ENCODE assay signal across 1 cellular context in genomic region chr16:89190150-89190958, GRCh38.
TF ChIP-seq lines count a peak whose summit lies in the region.

No MANE protein-coding gene starts in this region.

TF ChIP-seq in HepG2, 621 proteins besides CTCF, POLR2A, EP300 and RAD21 (continues in another document):
- no peak for TF ChIP-seq TCF7L2 (IDR thresholded peaks at IDR 0.05; ENCODE audit: low read depth, low read length)
- TF ChIP-seq ZSCAN22 (CRISPR knock-in tag; IDR thresholded peaks at IDR 0.05), result no peak; the same call in 1 of the 2 replicates
- TF ChIP-seq ZFYVE20 (CRISPR knock-in tag; IDR thresholded peaks at IDR 0.05; ENCODE audit: borderline replicate concordance, low read depth), result 0 out of 2 replicates have a peak, but pooled peaks have one; percentile 18
- TF ChIP-seq TFDP2 (CRISPR knock-in tag; IDR thresholded peaks at IDR 0.05), result peak; percentile 20; the same call in 1 of the 2 replicates
- TF ChIP-seq, protein P1, sequence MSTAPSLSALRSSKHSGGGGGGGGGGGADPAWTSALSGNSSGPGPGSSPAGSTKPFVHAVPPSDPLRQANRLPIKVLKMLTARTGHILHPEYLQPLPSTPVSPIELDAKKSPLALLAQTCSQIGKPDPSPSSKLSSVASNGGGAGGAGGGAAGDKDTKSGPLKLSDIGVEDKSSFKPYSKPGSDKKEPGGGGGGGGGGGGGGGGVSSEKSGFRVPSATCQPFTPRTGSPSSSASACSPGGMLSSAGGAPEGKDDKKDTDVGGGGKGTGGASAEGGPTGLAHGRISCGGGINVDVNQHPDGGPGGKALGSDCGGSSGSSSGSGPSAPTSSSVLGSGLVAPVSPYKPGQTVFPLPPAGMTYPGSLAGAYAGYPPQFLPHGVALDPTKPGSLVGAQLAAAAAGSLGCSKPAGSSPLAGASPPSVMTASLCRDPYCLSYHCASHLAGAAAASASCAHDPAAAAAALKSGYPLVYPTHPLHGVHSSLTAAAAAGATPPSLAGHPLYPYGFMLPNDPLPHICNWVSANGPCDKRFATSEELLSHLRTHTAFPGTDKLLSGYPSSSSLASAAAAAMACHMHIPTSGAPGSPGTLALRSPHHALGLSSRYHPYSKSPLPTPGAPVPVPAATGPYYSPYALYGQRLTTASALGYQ (CRISPR knock-in tag; IDR thresholded peaks at IDR 0.05), result no peak
- TF ChIP-seq ONECUT2 (CRISPR knock-in tag; IDR thresholded peaks at IDR 0.05), result no peak
- TF ChIP-seq BRD4 (CRISPR knock-in tag; IDR thresholded peaks at IDR 0.05), result no peak
- TF ChIP-seq NR2F2 (IDR thresholded peaks at IDR 0.05; ENCODE audit: borderline replicate concordance, low read depth), result no peak; the same call in 1 of the 2 replicates
- peak; percentile 65; the same call in 1 of the 2 replicates for TF ChIP-seq ZNF619 (CRISPR knock-in tag; IDR thresholded peaks at IDR 0.05)
- no peak for TF ChIP-seq MAZ (IDR thresholded peaks at IDR 0.05; ENCODE audit: borderline replicate concordance, low read depth, low read length)
- peak; percentile 55; the same call in 1 of the 2 replicates for TF ChIP-seq MAZ (CRISPR knock-in tag; IDR thresholded peaks at IDR 0.05; ENCODE audit: low read depth)
- TF ChIP-seq ZNF3 (CRISPR knock-in tag; IDR thresholded peaks at IDR 0.05), result no peak
- peak; percentile 89; the same call in 1 of the 2 replicates for TF ChIP-seq NRL (CRISPR knock-in tag; IDR thresholded peaks at IDR 0.05; ENCODE audit: borderline replicate concordance)
- TF ChIP-seq ZNF788 (CRISPR knock-in tag; IDR thresholded peaks at IDR 0.05; ENCODE audit: borderline replicate concordance), result peak; percentile 56; the same call in 1 of the 2 replicates
- TF ChIP-seq ZNF687 (CRISPR knock-in tag; IDR thresholded peaks at IDR 0.05), result peak; percentile 81
- 0 out of 2 replicates have a peak, but pooled peaks have one; percentile 8 for TF ChIP-seq MYNN (CRISPR knock-in tag; IDR thresholded peaks at IDR 0.05; ENCODE audit: low read depth)
- TF ChIP-seq DZIP1 (CRISPR knock-in tag; IDR thresholded peaks at IDR 0.05), result no peak
- TF ChIP-seq ZFX (CRISPR knock-in tag; IDR thresholded peaks at IDR 0.05; ENCODE audit: low read depth), result peak; percentile 62
- TF ChIP-seq, protein P2, sequence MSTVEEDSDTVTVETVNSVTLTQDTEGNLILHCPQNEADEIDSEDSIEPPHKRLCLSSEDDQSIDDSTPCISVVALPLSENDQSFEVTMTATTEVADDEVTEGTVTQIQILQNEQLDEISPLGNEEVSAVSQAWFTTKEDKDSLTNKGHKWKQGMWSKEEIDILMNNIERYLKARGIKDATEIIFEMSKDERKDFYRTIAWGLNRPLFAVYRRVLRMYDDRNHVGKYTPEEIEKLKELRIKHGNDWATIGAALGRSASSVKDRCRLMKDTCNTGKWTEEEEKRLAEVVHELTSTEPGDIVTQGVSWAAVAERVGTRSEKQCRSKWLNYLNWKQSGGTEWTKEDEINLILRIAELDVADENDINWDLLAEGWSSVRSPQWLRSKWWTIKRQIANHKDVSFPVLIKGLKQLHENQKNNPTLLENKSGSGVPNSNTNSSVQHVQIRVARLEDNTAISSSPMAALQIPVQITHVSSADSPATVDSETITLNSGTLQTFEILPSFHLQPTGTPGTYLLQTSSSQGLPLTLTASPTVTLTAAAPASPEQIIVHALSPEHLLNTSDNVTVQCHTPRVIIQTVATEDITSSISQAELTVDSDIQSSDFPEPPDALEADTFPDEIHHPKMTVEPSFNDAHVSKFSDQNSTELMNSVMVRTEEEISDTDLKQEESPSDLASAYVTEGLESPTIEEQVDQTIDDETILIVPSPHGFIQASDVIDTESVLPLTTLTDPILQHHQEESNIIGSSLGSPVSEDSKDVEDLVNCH (CRISPR knock-in tag; IDR thresholded peaks at IDR 0.05), result no peak
- TF ChIP-seq REL (CRISPR knock-in tag; conservative IDR thresholded peaks at IDR 0.05), result no peak
- peak; percentile 84; the same call in 1 of the 2 replicates for TF ChIP-seq ZNF546 (CRISPR knock-in tag; conservative IDR thresholded peaks at IDR 0.05)
- no peak for TF ChIP-seq U2AF1 (optimal IDR thresholded peaks at IDR 0.05; ENCODE audit: low read depth, low read length)
- TF ChIP-seq UBTF (CRISPR knock-in tag; IDR thresholded peaks at IDR 0.05), result peak; percentile 25; the same call in 1 of the 2 replicates
- peak; percentile 78; the same call in 1 of the 2 replicates for TF ChIP-seq ZIK1 (CRISPR knock-in tag; IDR thresholded peaks at IDR 0.05; ENCODE audit: borderline replicate concordance, low read depth)
- TF ChIP-seq TOPORS (CRISPR knock-in tag; IDR thresholded peaks at IDR 0.05), result peak; percentile 6
- TF ChIP-seq PHF8 (CRISPR knock-in tag; IDR thresholded peaks at IDR 0.05), result peak; percentile 29; the same call in 1 of the 2 replicates
- peak; percentile 42; the same call in 1 of the 2 replicates for TF ChIP-seq HDAC2 (CRISPR knock-in tag; IDR thresholded peaks at IDR 0.05)
- TF ChIP-seq NR3C1 (CRISPR knock-in tag; IDR thresholded peaks at IDR 0.05), result no peak
- TF ChIP-seq ZNF7 (CRISPR knock-in tag; IDR thresholded peaks at IDR 0.05), result peak; percentile 89
- TF ChIP-seq CREBL2 (CRISPR knock-in tag; IDR thresholded peaks at IDR 0.05; ENCODE audit: borderline replicate concordance), result no peak
- TF ChIP-seq, protein P3, sequence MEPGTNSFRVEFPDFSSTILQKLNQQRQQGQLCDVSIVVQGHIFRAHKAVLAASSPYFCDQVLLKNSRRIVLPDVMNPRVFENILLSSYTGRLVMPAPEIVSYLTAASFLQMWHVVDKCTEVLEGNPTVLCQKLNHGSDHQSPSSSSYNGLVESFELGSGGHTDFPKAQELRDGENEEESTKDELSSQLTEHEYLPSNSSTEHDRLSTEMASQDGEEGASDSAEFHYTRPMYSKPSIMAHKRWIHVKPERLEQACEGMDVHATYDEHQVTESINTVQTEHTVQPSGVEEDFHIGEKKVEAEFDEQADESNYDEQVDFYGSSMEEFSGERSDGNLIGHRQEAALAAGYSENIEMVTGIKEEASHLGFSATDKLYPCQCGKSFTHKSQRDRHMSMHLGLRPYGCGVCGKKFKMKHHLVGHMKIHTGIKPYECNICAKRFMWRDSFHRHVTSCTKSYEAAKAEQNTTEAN (CRISPR knock-in tag; conservative IDR thresholded peaks at IDR 0.05), result 0 out of 2 replicates have a peak, but pooled peaks have one; percentile 44
- no peak for TF ChIP-seq ZNF280B (CRISPR knock-in tag; IDR thresholded peaks at IDR 0.05; ENCODE audit: borderline replicate concordance)
- TF ChIP-seq GZF1 (CRISPR knock-in tag; IDR thresholded peaks at IDR 0.05), result peak; percentile 71; the same call in 1 of the 2 replicates
- TF ChIP-seq ZEB1 (IDR thresholded peaks at IDR 0.05; ENCODE audit: insufficient replicate concordance, low read depth), result no peak
- no peak for TF ChIP-seq ARNT2 (CRISPR knock-in tag; IDR thresholded peaks at IDR 0.05; ENCODE audit: low read depth)
- 0 out of 2 replicates have a peak, but pooled peaks have one; percentile 67 for TF ChIP-seq RFXAP (CRISPR knock-in tag; IDR thresholded peaks at IDR 0.05; ENCODE audit: borderline replicate concordance)
- no peak for TF ChIP-seq TRAFD1 (CRISPR knock-in tag; IDR thresholded peaks at IDR 0.05; ENCODE audit: borderline replicate concordance)
- TF ChIP-seq ZNF44 (CRISPR knock-in tag; IDR thresholded peaks at IDR 0.05), result 0 out of 2 replicates have a peak, but pooled peaks have one; percentile 39
